7 cellular contexts compared by ENCODE assay signal in genomic region chr19:663682-664117, GRCh38. TPM values are rescaled to one million over a fixed set of nuclear protein-coding genes. Genes with fewer than 3 reads are reported as not detected.
DNase-seq lines count a peak whose midpoint lies in the region; ATAC-seq, FAIRE-seq and TF ChIP-seq lines count a peak whose summit lies in the region.
"Had no signal": no experiment of that assay in that cellular context is flagged by ENCODE, and none has a peak within 500 bp of the region (broad histone marks: within the 10 kb centered on the region; RNA-seq: fewer than 3 reads in every experiment).

No MANE protein-coding gene starts in this region.

- peaks cover 5% of the 10 kb centered on the region for H3K4me1 Mint-ChIP-seq in astrocyte (ENCODE audit: low read depth, unreplicated experiment)
- H3K4me1 Mint-ChIP-seq in naive thymus-derived CD8-positive, alpha-beta T cell = peaks cover 14 to 41% (median 37%) of the 10 kb centered on the region in 4 donors

- H3K27ac ChIP-seq in astrocyte (ENCODE audit: low read depth, low read length) = peak overlapping the region; percentile 65

- peak overlapping the region; percentile 95 for H2AFZ ChIP-seq in astrocyte (ENCODE audit: low read depth, low read length)

- H3K9me3 Mint-ChIP-seq in astrocyte (ENCODE audit: unreplicated experiment) = peaks cover 5% of the 10 kb centered on the region
- H3K9me3 Mint-ChIP-seq in naive thymus-derived CD8-positive, alpha-beta T cell = no peaks in the 10 kb centered on the region

- H3K4me1 ChIP-seq in astrocyte (ENCODE audit: insufficient read depth, low read length) = peaks cover 30% of the 10 kb centered on the region

- H3K27me3 ChIP-seq in astrocyte (ENCODE audit: insufficient read depth, low read length) = no peaks in the 10 kb centered on the region

- no peaks in the 10 kb centered on the region for H3K27me3 Mint-ChIP-seq in astrocyte (ENCODE audit: low read depth, unreplicated experiment)
- peaks cover 0 to 2% (median 0%) of the 10 kb centered on the region in 5 donors for H3K27me3 Mint-ChIP-seq in naive thymus-derived CD8-positive, alpha-beta T cell

- H3K9ac ChIP-seq in astrocyte (ENCODE audit: low read length) = peak overlapping the region; percentile 81

- peak overlapping the region; percentile 91 for H3K4me2 ChIP-seq in astrocyte (ENCODE audit: low read length)

- peaks cover 3% of the 10 kb centered on the region for H3K9me3 ChIP-seq in astrocyte (ENCODE audit: insufficient read depth, low read depth, low read length)

- H3K4me3 Mint-ChIP-seq in astrocyte (ENCODE audit: unreplicated experiment) = peak overlapping the region; percentile 79
- peak overlapping the region; percentile 74 to 98 (median 82) for H3K4me3 Mint-ChIP-seq in naive thymus-derived CD8-positive, alpha-beta T cell

- TF ChIP-seq CTCF in GM12865 (IDR thresholded peaks at IDR 0.05; ENCODE audit: insufficient read depth, low read depth, low read length, missing control alignments) = no peak
- no peak for TF ChIP-seq CTCF in astrocyte (IDR thresholded peaks at IDR 0.05; ENCODE audit: insufficient read depth, low read depth, low read length)

- H3K4me3 ChIP-seq in GM12865 (ENCODE audit: low read depth, low read length) = peak overlapping the region; percentile 76
- H3K4me3 ChIP-seq in astrocyte (ENCODE audit: insufficient read depth, low read depth, low read length) = peak overlapping the region; percentile 52

- H3K36me3 Mint-ChIP-seq in astrocyte (ENCODE audit: low read depth, unreplicated experiment) = peaks cover 5% of the 10 kb centered on the region
- H3K36me3 Mint-ChIP-seq in naive thymus-derived CD8-positive, alpha-beta T cell = peaks cover 0 to 5% (median 0%) of the 10 kb centered on the region in 3 donors

- H3K27ac Mint-ChIP-seq in astrocyte (ENCODE audit: unreplicated experiment) = peak overlapping the region; percentile 28
- H3K27ac Mint-ChIP-seq in naive thymus-derived CD8-positive, alpha-beta T cell = peak overlapping the region; percentile 82 to 97 (median 92)

- H3K36me3 ChIP-seq in astrocyte (ENCODE audit: insufficient read depth, low read length) = no peaks in the 10 kb centered on the region

- peaks cover 34% of the 10 kb centered on the region for H4K20me1 ChIP-seq in astrocyte (ENCODE audit: insufficient read depth, low read length)

- POLR2A ChIA-PET in naive thymus-derived CD8-positive, alpha-beta T cell (lab: Charles Lee) = interaction anchor here (0.6 to 2.9 kb wide), 20 partner anchors 12 to 153 kb away, joined by 3 to 19 read pairs (median 4); partner anchors contain the start of genes POLRMT and PTBP1

- ATAC-seq in naive thymus-derived CD8-positive, alpha-beta T cell = no peak
- ATAC-seq in GM21360 (IDR thresholded peaks at IDR 0.05; ENCODE audit: unreplicated experiment) = no peak
- no peak for ATAC-seq in HG03139 (IDR thresholded peaks at IDR 0.05; ENCODE audit: unreplicated experiment)

- DNase-seq in GM12865 (ENCODE audit: low read depth) (no peak), astrocyte (ENCODE audit: low read depth) (peak; percentile 16), cerebellar cortex (ENCODE audit: low spot score) (no peak)
- DNase-seq in naive thymus-derived CD8-positive, alpha-beta T cell = no peak

- no peak for FAIRE-seq in astrocyte (lab: Jason Lieb, UNC)

- H3K79me2 ChIP-seq in astrocyte (ENCODE audit: insufficient read depth, low read length) = peaks cover 46% of the 10 kb centered on the region

RNA-seq across cellular contexts. Expression of gene RNF126, which starts 0.7 kb away (rescaled TPM):
- 58.3 and 58.5 TPM in 2 replicates for total RNA-seq in astrocyte
- total RNA-seq in naive thymus-derived CD8-positive, alpha-beta T cell = 100 to 1,000 TPM; 122 to 125 TPM
- polyA plus RNA-seq in naive thymus-derived CD8-positive, alpha-beta T cell = 10 to 100 TPM; 56.2 to 70.7 (median 61.0) TPM

RNA-seq across cellular contexts. Expression of gene FSTL3, which starts 12.5 kb away (rescaled TPM):
- total RNA-seq in astrocyte = 72.0 and 78.8 TPM in 2 replicates
- 1 to 10 TPM; 3.0 to 4.2 TPM for total RNA-seq in naive thymus-derived CD8-positive, alpha-beta T cell
- 1 to 10 TPM; 2.4 to 3.2 (median 2.8) TPM for polyA plus RNA-seq in naive thymus-derived CD8-positive, alpha-beta T cell

RNA-seq across cellular contexts. Expression of gene FGF22, which starts 24.0 kb away (rescaled TPM):
- total RNA-seq in astrocyte = 0.25 TPM in 1 of 2 replicates, not detected in the other
- total RNA-seq in naive thymus-derived CD8-positive, alpha-beta T cell = 1 to 10 TPM; 2.4 to 2.6 TPM
- polyA plus RNA-seq in naive thymus-derived CD8-positive, alpha-beta T cell = not detected

RNA-seq across cellular contexts. Expression of gene POLRMT, which starts 30.4 kb away (rescaled TPM):
- total RNA-seq in astrocyte = 43.4 and 45.3 TPM in 2 replicates
- 10 to 100 TPM; 88.4 to 92.3 TPM for total RNA-seq in naive thymus-derived CD8-positive, alpha-beta T cell
- polyA plus RNA-seq in naive thymus-derived CD8-positive, alpha-beta T cell = 10 to 100 TPM; 33.2 to 71.1 (median 37.4) TPM

RNA-seq across cellular contexts. Expression of gene PRSS57, which starts 31.6 kb away (rescaled TPM):
- total RNA-seq in astrocyte = not detected in 2 replicates
- total RNA-seq in naive thymus-derived CD8-positive, alpha-beta T cell = not detected
- 1 to 10 TPM in 1 of 3 donors, not detected in 2; 1.2 TPM for polyA plus RNA-seq in naive thymus-derived CD8-positive, alpha-beta T cell
- total RNA-seq: glomerular endothelial cell had no signal

Comparison
In these comparisons a context has a peak if more than half of its experiments do, and no peak if none do; other contexts are left out.
1. RNA of gene FSTL3, which starts 12.5 kb away (total RNA-seq): 72.0 to 78.8 TPM in astrocyte; 3.0 to 4.2 TPM in naive thymus-derived CD8-positive, alpha-beta T cell; every median in the first group is over 10 times any median in the second.